ENCODE assay signal across 8 cellular contexts in genomic region chr2:68467077-68467960, GRCh38. TPM values are rescaled to one million over a fixed set of nuclear protein-coding genes. Genes with fewer than 3 reads are reported as not detected.
DNase-seq lines count a peak whose midpoint lies in the region; ATAC-seq and TF ChIP-seq lines count a peak whose summit lies in the region.

Gene APLF (plus strand): TSS chr2:68467585. CDS start chr2:68467732, 147 bp downstream.
Gene FBXO48 (minus strand): TSS chr2:68467294. CDS start chr2:68465145, 2,149 bp downstream.

- CTCF ChIA-PET in activated CD4-positive, alpha-beta T cell treated with anti-CD3 and anti-CD28 coated beads, Interleukin-2, amount 10 ng/mL, durations not matched to agents 7 days and 5 days (lab: Charles Lee) = interaction anchor here (1.1 to 2.2 kb wide), 6 partner anchors 12 to 458 kb away, joined by 3 to 9 read pairs (median 4); no protein-coding TSS in a partner anchor

- peak within 1 kb of the TSS; percentile 96 for H3K4me3 Mint-ChIP-seq in activated CD4-positive, alpha-beta T cell treated with anti-CD3 and anti-CD28 coated beads, Interleukin-2, amount 10 ng/mL, durations not matched to agents 7 days and 5 days

- no peaks in the 10 kb centered on the region for H3K27me3 Mint-ChIP-seq in activated CD4-positive, alpha-beta T cell treated with anti-CD3 and anti-CD28 coated beads, Interleukin-2, amount 10 ng/mL, durations not matched to agents 7 days and 5 days

- peak; percentile 85 to 98 (median 96) for DNase-seq in C1 segment of cervical spinal cord (lab: John Stamatoyannopoulos, UW)
- DNase-seq in NCI-H526 treated with DMSO at 0.1 percent for 48 hours (lab: John Stamatoyannopoulos, UW) = peak; percentile 96
- DNase-seq in activated CD4-positive, alpha-beta T cell treated with anti-CD3 and anti-CD28 coated beads, Interleukin-2, amount 10 ng/mL, durations not matched to agents 7 days and 5 days = peak; percentile 99
- DNase-seq in coronary artery (ENCODE audit: low spot score) = peak; percentile 98
- DNase-seq in stimulated activated CD4-positive, alpha-beta T cell treated with anti-CD3 and anti-CD28 coated beads, Interleukin-1b, Interleukin-23, amount 100 ng/mL, for 24 hours (ENCODE audit: low read depth in 4 of 4, low spot score in 1 of 4) = peak; percentile 95 to 98 (median 96)

- peak within 1 kb of the TSS; percentile 79 for H3K4me3 ChIP-seq in coronary artery

- H3K27ac ChIP-seq in coronary artery = peak within 1 kb of the TSS; percentile 85 to 89
- H3K27ac ChIP-seq in layer of hippocampus (ENCODE audit: low read depth, low read length) = peak within 1 kb of the TSS; percentile 86

- peaks cover 10% of the 10 kb centered on the region for H3K36me3 Mint-ChIP-seq in activated CD4-positive, alpha-beta T cell treated with anti-CD3 and anti-CD28 coated beads, Interleukin-2, amount 10 ng/mL, durations not matched to agents 7 days and 5 days (ENCODE audit: low read depth)

- peaks cover 48% of the 10 kb centered on the region for H3K4me1 Mint-ChIP-seq in activated CD4-positive, alpha-beta T cell treated with anti-CD3 and anti-CD28 coated beads, Interleukin-2, amount 10 ng/mL, durations not matched to agents 7 days and 5 days

- ATAC-seq in GM19351 (IDR thresholded peaks at IDR 0.05; ENCODE audit: unreplicated experiment) (peak; percentile 84), HG03520 (IDR thresholded peaks at IDR 0.05; ENCODE audit: unreplicated experiment) (peak; percentile 95)

- no peaks in the 10 kb centered on the region for H3K27me3 ChIP-seq in layer of hippocampus (ENCODE audit: control insufficient read depth, insufficient read depth, low read length)

- no peaks in the 10 kb centered on the region for H3K9me3 Mint-ChIP-seq in activated CD4-positive, alpha-beta T cell treated with anti-CD3 and anti-CD28 coated beads, Interleukin-2, amount 10 ng/mL, durations not matched to agents 7 days and 5 days

- TF ChIP-seq CTCF in coronary artery (IDR thresholded peaks at IDR 0.05) = no peak

- POLR2A ChIA-PET in activated CD4-positive, alpha-beta T cell treated with anti-CD3 and anti-CD28 coated beads, Interleukin-2, amount 10 ng/mL, durations not matched to agents 7 days and 5 days (lab: Charles Lee) = interaction anchor here (0.7 to 1.1 kb wide), 2 partner anchors 11 to 247 kb away, joined by 3 read pairs; no protein-coding TSS in a partner anchor

- peak within 1 kb of the TSS; percentile 94 for H3K27ac Mint-ChIP-seq in activated CD4-positive, alpha-beta T cell treated with anti-CD3 and anti-CD28 coated beads, Interleukin-2, amount 10 ng/mL, durations not matched to agents 7 days and 5 days

RNA-seq across cellular contexts. Expression of gene APLF, which starts in this region (rescaled TPM):
- 1 to 10 TPM; 2.7 to 3.7 TPM for total RNA-seq in activated CD4-positive, alpha-beta T cell treated with anti-CD3 and anti-CD28 coated beads, Interleukin-2, amount 10 ng/mL, durations not matched to agents 7 days and 5 days

RNA-seq across cellular contexts. Expression of gene FBXO48, which starts in this region (rescaled TPM):
- 1 to 10 TPM; 2.8 to 3.7 TPM for total RNA-seq in activated CD4-positive, alpha-beta T cell treated with anti-CD3 and anti-CD28 coated beads, Interleukin-2, amount 10 ng/mL, durations not matched to agents 7 days and 5 days

Comparison
In these comparisons a context has a peak if more than half of its experiments do, and no peak if none do; other contexts are left out.
1. Peak in every context shown above with its lines: DNase-seq, ATAC-seq, H3K4me3 ChIP-seq and H3K27ac ChIP-seq.